In genomic region chr21:17390575-17390974, GRCh38 we compare ENCODE assay signal across 1 cellular context.
TF ChIP-seq lines count a peak whose summit lies in the region.

No MANE protein-coding gene starts in this region.

TF ChIP-seq in IMR-90, 13 proteins besides CTCF, POLR2A, EP300 and RAD21 (continued from another document):
- TF ChIP-seq, protein P1, sequence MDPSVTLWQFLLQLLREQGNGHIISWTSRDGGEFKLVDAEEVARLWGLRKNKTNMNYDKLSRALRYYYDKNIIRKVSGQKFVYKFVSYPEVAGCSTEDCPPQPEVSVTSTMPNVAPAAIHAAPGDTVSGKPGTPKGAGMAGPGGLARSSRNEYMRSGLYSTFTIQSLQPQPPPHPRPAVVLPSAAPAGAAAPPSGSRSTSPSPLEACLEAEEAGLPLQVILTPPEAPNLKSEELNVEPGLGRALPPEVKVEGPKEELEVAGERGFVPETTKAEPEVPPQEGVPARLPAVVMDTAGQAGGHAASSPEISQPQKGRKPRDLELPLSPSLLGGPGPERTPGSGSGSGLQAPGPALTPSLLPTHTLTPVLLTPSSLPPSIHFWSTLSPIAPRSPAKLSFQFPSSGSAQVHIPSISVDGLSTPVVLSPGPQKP (IDR thresholded peaks at IDR 0.05; ENCODE audit: borderline replicate concordance, low read depth, low read length) = no peak
- no peak for TF ChIP-seq CHD1 (IDR thresholded peaks at IDR 0.05; ENCODE audit: low read depth, low read length)
- no peak for TF ChIP-seq SMC3 (IDR thresholded peaks at IDR 0.05; ENCODE audit: low read depth, low read length)
- TF ChIP-seq NFE2L2 (IDR thresholded peaks at IDR 0.05; ENCODE audit: low read depth, low read length) = no peak
- no peak for TF ChIP-seq MAFK (IDR thresholded peaks at IDR 0.05; ENCODE audit: low read depth, low read length)
- TF ChIP-seq MXI1 (IDR thresholded peaks at IDR 0.05; ENCODE audit: borderline replicate concordance, low read depth, low read length) = no peak
- no peak for TF ChIP-seq RCOR1 (IDR thresholded peaks at IDR 0.05; ENCODE audit: insufficient replicate concordance, low read length)
